Comparison of ENCODE assay signal across 19 cellular contexts in genomic region chr17:67999291-67999911, GRCh38.
DNase-seq lines count a peak whose midpoint lies in the region; ATAC-seq and TF ChIP-seq lines count a peak whose summit lies in the region.
"Had no signal": no experiment of that assay in that cellular context is flagged by ENCODE, and none has a peak within 500 bp of the region (broad histone marks: within the 10 kb centered on the region; RNA-seq: fewer than 3 reads in every experiment).

No MANE protein-coding gene starts in this region.

- POLR2A ChIA-PET in HEK293 (lab: Yijun Ruan, JAX): no interaction called here

- H3K9ac ChIP-seq in adipocyte (ENCODE audit: low read length): no peak overlapping the region
- H3K9ac ChIP-seq: KMS-11 had no signal

- no peak for TF ChIP-seq CTCF in HEK293 (tag by site-specific recombination; IDR thresholded peaks at IDR 0.05)

- H3K36me3 ChIP-seq in HEK293 (ENCODE audit: control insufficient read depth in 2 of 2, insufficient read depth in 1 of 2, low read length in 2 of 2) (no peaks in the 10 kb centered on the region), adipocyte (ENCODE audit: control insufficient read depth, insufficient read depth, low read length, severe bottlenecking) (no peaks in the 10 kb centered on the region)
- H3K36me3 ChIP-seq: BE2C, cardiac muscle cell, left ventricle myocardium inferior had no signal

- ATAC-seq in GM19351 (IDR thresholded peaks at IDR 0.05; ENCODE audit: unreplicated experiment): no peak
- ATAC-seq: effector memory CD8-positive, alpha-beta T cell had no signal

- peak; percentile 31 for DNase-seq in EH (ENCODE audit: low read depth)
- peak; percentile 35 for DNase-seq in adipocyte (ENCODE audit: low read depth)
- peak; percentile 68 for DNase-seq in islet precursor cell
- no peak for DNase-seq in HuH-7.5 (ENCODE audit: low spot score)
- DNase-seq in HK-2 (ENCODE audit: unreplicated experiment): no peak
- DNase-seq: activated CD4-positive, alpha-beta T cell treated with anti-CD3 and anti-CD28 coated beads, Interleukin-2, amount 50 U/mL, for 1 hour; activated naive CD8-positive, alpha-beta T cell treated with anti-CD3 and anti-CD28 coated beads for 36 hours; activated T-cell treated with anti-CD3 and anti-CD28 coated beads, Interleukin-2, amount 50 U/mL, for 1 hour; BE2C; Calu3; effector memory CD8-positive, alpha-beta T cell; left ventricle myocardium inferior; NCI-H1436; stimulated activated CD4-positive, alpha-beta T cell treated with anti-CD3 and anti-CD28 coated beads, Interleukin-2, amount 100 ng/mL, for 48 hours had no signal

- H3K27ac ChIP-seq in HEK293 (ENCODE audit: extremely low read depth, low read depth, low read length): no peak overlapping the region
- H3K27ac ChIP-seq: cardiac muscle cell, KMS-11, left ventricle myocardium inferior, SK-N-MC had no signal

- H3K9me3 ChIP-seq in HEK293 (ENCODE audit: control insufficient read depth, insufficient read depth, low read depth, low read length) (no peaks in the 10 kb centered on the region), adipocyte (ENCODE audit: control insufficient read depth, low read length) (no peaks in the 10 kb centered on the region)
- H3K9me3 ChIP-seq: BE2C, left ventricle myocardium inferior had no signal

- CTCF ChIA-PET in HEK293 (lab: Yijun Ruan, JAX): interaction anchor here (7.0 kb wide), 1 partner anchor 12 kb away, joined by 42 read pairs; no protein-coding TSS in a partner anchor

- no peaks in the 10 kb centered on the region for H3K27me3 ChIP-seq in adipocyte (replicated peaks; ENCODE audit: control insufficient read depth, insufficient read depth, low read length)
- H3K27me3 ChIP-seq: BE2C had no signal

- peaks cover 10% of the 10 kb centered on the region for H3K4me1 ChIP-seq in HEK293 (ENCODE audit: control insufficient read depth, insufficient read depth, low read length)
- H3K4me1 ChIP-seq in adipocyte (ENCODE audit: control insufficient read depth, insufficient read depth, low read length): peaks cover 16% of the 10 kb centered on the region

- H3K4me3 ChIP-seq in HEK293 (ENCODE audit: low read depth, low read length): no peak overlapping the region
- no peak overlapping the region for H3K4me3 ChIP-seq in adipocyte (ENCODE audit: low read length)
- H3K4me3 ChIP-seq: cardiac muscle cell, left ventricle myocardium inferior, SK-N-MC had no signal

TF ChIP-seq in HEK293, 187 proteins besides CTCF, POLR2A, EP300 and RAD21:
- TF ChIP-seq ZEB2 (tag by site-specific recombination; IDR thresholded peaks at IDR 0.05) (0 out of 2 replicates have a peak, but pooled peaks have one; percentile 12), ZNF426 (tag by site-specific recombination; IDR thresholded peaks at IDR 0.05) (no peak), ZNF664 (tag by site-specific recombination; IDR thresholded peaks at IDR 0.05) (peak; percentile 90), ZBTB10 (tag by site-specific recombination; IDR thresholded peaks at IDR 0.05) (no peak)
- TF ChIP-seq, protein P1, sequence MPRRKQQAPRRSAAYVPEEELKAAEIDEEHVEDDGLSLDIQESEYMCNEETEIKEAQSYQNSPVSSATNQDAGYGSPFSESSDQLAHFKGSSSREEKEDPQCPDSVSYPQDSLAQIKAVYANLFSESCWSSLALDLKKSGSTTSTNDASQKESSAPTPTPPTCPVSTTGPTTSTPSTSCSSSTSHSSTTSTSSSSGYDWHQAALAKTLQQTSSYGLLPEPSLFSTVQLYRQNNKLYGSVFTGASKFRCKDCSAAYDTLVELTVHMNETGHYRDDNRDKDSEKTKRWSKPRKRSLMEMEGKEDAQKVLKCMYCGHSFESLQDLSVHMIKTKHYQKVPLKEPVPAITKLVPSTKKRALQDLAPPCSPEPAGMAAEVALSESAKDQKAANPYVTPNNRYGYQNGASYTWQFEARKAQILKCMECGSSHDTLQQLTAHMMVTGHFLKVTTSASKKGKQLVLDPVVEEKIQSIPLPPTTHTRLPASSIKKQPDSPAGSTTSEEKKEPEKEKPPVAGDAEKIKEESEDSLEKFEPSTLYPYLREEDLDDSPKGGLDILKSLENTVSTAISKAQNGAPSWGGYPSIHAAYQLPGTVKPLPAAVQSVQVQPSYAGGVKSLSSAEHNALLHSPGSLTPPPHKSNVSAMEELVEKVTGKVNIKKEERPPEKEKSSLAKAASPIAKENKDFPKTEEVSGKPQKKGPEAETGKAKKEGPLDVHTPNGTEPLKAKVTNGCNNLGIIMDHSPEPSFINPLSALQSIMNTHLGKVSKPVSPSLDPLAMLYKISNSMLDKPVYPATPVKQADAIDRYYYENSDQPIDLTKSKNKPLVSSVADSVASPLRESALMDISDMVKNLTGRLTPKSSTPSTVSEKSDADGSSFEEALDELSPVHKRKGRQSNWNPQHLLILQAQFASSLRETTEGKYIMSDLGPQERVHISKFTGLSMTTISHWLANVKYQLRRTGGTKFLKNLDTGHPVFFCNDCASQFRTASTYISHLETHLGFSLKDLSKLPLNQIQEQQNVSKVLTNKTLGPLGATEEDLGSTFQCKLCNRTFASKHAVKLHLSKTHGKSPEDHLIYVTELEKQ (tag by site-specific recombination; IDR thresholded peaks at IDR 0.05; ENCODE audit: borderline replicate concordance): no peak
- TF ChIP-seq, protein P2, sequence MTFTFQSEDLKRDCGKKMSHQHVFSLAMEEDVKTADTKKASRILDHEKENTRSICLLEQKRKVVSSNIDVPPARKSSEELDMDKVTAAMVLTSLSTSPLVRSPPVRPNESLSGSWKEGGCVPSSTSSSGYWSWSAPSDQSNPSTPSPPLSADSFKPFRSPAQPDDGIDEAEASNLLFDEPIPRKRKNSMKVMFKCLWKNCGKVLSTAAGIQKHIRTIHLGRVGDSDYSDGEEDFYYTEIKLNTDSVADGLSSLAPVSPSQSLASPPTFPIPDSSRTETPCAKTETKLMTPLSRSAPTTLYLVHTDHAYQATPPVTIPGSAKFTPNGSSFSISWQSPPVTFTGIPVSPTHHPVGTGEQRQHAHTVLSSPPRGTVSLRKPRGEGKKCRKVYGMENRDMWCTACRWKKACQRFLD (tag by site-specific recombination; IDR thresholded peaks at IDR 0.05): no peak

Comparison
In these comparisons a context has a peak if more than half of its experiments do, and no peak if none do; other contexts are left out.
1. DNase-seq: peak in EH (single experiment), adipocyte (single experiment) and islet precursor cell (single experiment); none in HuH-7.5 (single experiment) and HK-2 (single experiment).